ENCODE assay signal across 8 cellular contexts in genomic region chr5:98927988-98928801, GRCh38. TPM values are rescaled to one million over a fixed set of nuclear protein-coding genes. Genes with fewer than 3 reads are reported as not detected.
DNase-seq lines count a peak whose midpoint lies in the region; ATAC-seq and TF ChIP-seq lines count a peak whose summit lies in the region.

No MANE protein-coding gene starts in this region.

- H2AFZ ChIP-seq in SK-N-SH (ENCODE audit: low read depth): no peak overlapping the region

- H3K27me3 ChIP-seq in SK-N-SH (ENCODE audit: insufficient read depth) (no peaks in the 10 kb centered on the region), ascending aorta (no peaks in the 10 kb centered on the region), right cardiac atrium (ENCODE audit: control insufficient read depth, insufficient read depth) (no peaks in the 10 kb centered on the region)

- H3K4me3 ChIP-seq in SK-N-SH (ENCODE audit: low read depth in 2 of 2, low read length in 1 of 2) (peak overlapping the region; percentile 96 to 98), ascending aorta (peak overlapping the region; percentile 91 to 93), right cardiac atrium (ENCODE audit: low read length) (peak overlapping the region; percentile 87)

- H3K9me2 ChIP-seq in SK-N-SH: no peaks in the 10 kb centered on the region

- CTCF ChIA-PET in SK-N-SH (lab: Yijun Ruan, JAX): interaction anchor here (1.2 to 2.3 kb wide), 4 partner anchors 11 to 157 kb away, joined by 3 to 5 read pairs (median 4); no protein-coding TSS in a partner anchor

- H3K36me3 ChIP-seq in SK-N-SH (replicated peaks in 1 of 2; ENCODE audit: control insufficient read depth in 1 of 2, insufficient read depth in 2 of 2, low read length in 1 of 2) (peaks cover 32 to 33% of the 10 kb centered on the region in 2 experiments), ascending aorta (peaks cover 11 to 23% of the 10 kb centered on the region in 2 donors)

- H3K79me2 ChIP-seq in SK-N-SH (ENCODE audit: insufficient read depth): peaks cover 77% of the 10 kb centered on the region

- peaks cover 18% of the 10 kb centered on the region for H3F3A ChIP-seq in SK-N-SH (replicated peaks; ENCODE audit: insufficient read depth)

- 2% methylated on average over 15 of the region's 90 CpGs for WGBS in SK-N-SH (ENCODE audit: low lambda C conversion rate)
- under 1% methylated on average over 89 of the region's 90 CpGs for WGBS in right cardiac atrium

- POLR2A ChIA-PET in SK-N-SH (lab: Yijun Ruan, JAX): interaction anchor here (1.1 kb wide), 1 partner anchor 11 kb away, joined by 3 read pairs; no protein-coding TSS in a partner anchor

- peak overlapping the region; percentile 93 to 100 for H3K27ac ChIP-seq in SK-N-SH (ENCODE audit: low read depth in 2 of 2, low read length in 1 of 2)
- H3K27ac ChIP-seq in ascending aorta: peak overlapping the region; percentile 100
- H3K27ac ChIP-seq in right cardiac atrium (ENCODE audit: low read length): peak overlapping the region; percentile 97

- TF ChIP-seq RAD21 in SK-N-SH (IDR thresholded peaks at IDR 0.05; ENCODE audit: low read length): no peak

- H3K4me1 ChIP-seq in SK-N-SH (ENCODE audit: control insufficient read depth in 1 of 2, insufficient read depth in 2 of 2, low read depth in 1 of 2, low read length in 1 of 2): peaks cover 7 to 12% of the 10 kb centered on the region in 2 experiments; a peak in 2 of 4 replicates
- H3K4me1 ChIP-seq in ascending aorta: peaks cover 0 to 20% of the 10 kb centered on the region in 2 donors
- H3K4me1 ChIP-seq in right cardiac atrium (ENCODE audit: control insufficient read depth, insufficient read depth, low read length): no peaks in the 10 kb centered on the region

- H4K20me1 ChIP-seq in SK-N-SH (ENCODE audit: insufficient read depth): peaks cover 35% of the 10 kb centered on the region; the same call in 1 of the 2 replicates

- DNase-seq in COLO668 (lab: John Stamatoyannopoulos, UW; ENCODE audit: unreplicated experiment): peak; percentile 68
- peak; percentile 82 for DNase-seq in SK-N-SH
- peak; percentile 30 to 86 for DNase-seq in ascending aorta (ENCODE audit: low spot score in 2 of 2)
- DNase-seq in right cardiac atrium: peak; percentile 80 to 87 (median 86)
- peak; percentile 51 for DNase-seq in putamen (ENCODE audit: low spot score)
- no peak for DNase-seq in superior temporal gyrus (ENCODE audit: extremely low spot score)

- H3K9ac ChIP-seq in SK-N-SH: peak overlapping the region; percentile 99

- peak overlapping the region; percentile 92 for H3K4me2 ChIP-seq in SK-N-SH

- no peak for TF ChIP-seq CTCF in SK-N-SH (IDR thresholded peaks at IDR 0.05)
- no peak for TF ChIP-seq CTCF in ascending aorta (IDR thresholded peaks at IDR 0.05)

- ATAC-seq in GM19467 (IDR thresholded peaks at IDR 0.05; ENCODE audit: unreplicated experiment) (peak; percentile 20), HG03571 (IDR thresholded peaks at IDR 0.05; ENCODE audit: unreplicated experiment) (peak; percentile 30), right cardiac atrium (peak; percentile 48 to 52)

- TF ChIP-seq EP300 in SK-N-SH (IDR thresholded peaks at IDR 0.05; ENCODE audit: borderline replicate concordance in 1 of 2, low read depth in 1 of 2, low read length in 1 of 2): no peak; a peak in 1 of 4 replicates

- intact Hi-C loops in ascending aorta (cut with DNase I) (loop anchor here (2.0 to 5.0 kb wide), 2 partner anchors 1746 to 1993 kb away; partner anchors contain the start of gene RIOK2), right cardiac atrium (cut with DNase I) (no loop called here)

- H3K9me3 ChIP-seq in SK-N-SH: no peaks in the 10 kb centered on the region
- no peaks in the 10 kb centered on the region for H3K9me3 ChIP-seq in ascending aorta
- no peaks in the 10 kb centered on the region for H3K9me3 ChIP-seq in right cardiac atrium (ENCODE audit: control insufficient read depth, low read length)

TF ChIP-seq in SK-N-SH, 30 proteins besides CTCF, POLR2A, EP300 and RAD21:
- TF ChIP-seq MAX (IDR thresholded peaks at IDR 0.05; ENCODE audit: low read depth) (peak; percentile 69; the same call in 1 of the 2 replicates), YY1 (IDR thresholded peaks at IDR 0.05; ENCODE audit: low read depth) (no peak), SIN3A (IDR thresholded peaks at IDR 0.05; ENCODE audit: borderline replicate concordance, low read depth, low read length) (0 out of 2 replicates have a peak, but pooled peaks have one; percentile 4)

RNA-seq across cellular contexts. Expression of gene CHD1, which starts 0.6 kb away (rescaled TPM):
- polyA plus RNA-seq in SK-N-SH (2012; rRNA removed): 12.4 and 15.2 TPM in 2 replicates
- 12.3 and 13.2 TPM in 2 replicates for polyA plus RNA-seq in SK-N-SH (2012; cell fraction: cytosol; rRNA removed)
- polyA plus RNA-seq in SK-N-SH (2012; cell fraction: nucleus; rRNA removed): 16.2 and 52.2 TPM in 2 replicates
- total RNA-seq in ascending aorta: 35.5 TPM
- total RNA-seq in right cardiac atrium: 10 to 100 TPM; 12.4 to 23.2 (median 14.6) TPM
- 9.2 TPM for polyA plus RNA-seq in right cardiac atrium
